Comparison of ENCODE assay signal across 20 cellular contexts in the genomic region with DNA sequence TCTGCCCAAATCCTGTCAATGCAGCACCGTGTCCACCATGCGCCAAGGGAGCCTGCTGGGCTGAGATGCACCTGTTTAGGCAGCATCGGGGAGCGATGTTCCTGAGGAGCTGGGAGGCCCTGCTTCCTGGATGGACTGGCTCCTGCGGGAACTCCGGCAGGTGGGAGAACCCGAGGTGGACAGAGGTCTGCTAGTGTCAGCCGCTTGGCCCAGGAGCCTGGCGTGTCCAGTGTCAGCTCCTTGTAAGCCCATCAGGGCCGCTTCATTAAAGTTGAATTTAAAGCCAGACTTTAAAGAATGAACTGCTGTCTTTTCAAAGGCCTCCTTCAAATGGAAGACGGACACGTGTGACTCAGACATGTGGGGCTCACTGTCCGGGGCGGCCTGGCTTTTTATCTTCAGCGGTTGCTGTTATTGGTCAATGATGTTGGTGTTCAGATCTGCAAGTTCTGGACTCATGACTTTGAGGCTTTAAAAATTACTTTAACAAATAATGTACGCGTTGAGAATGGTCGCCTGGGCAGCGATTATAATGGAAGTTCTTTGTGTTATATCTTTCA.
DNase-seq lines count a peak whose midpoint lies in the region; ATAC-seq, FAIRE-seq and TF ChIP-seq lines count a peak whose summit lies in the region.
"Had no signal": no experiment of that assay in that cellular context is flagged by ENCODE, and none has a peak within 500 bp of the region (broad histone marks: within the 10 kb centered on the region; RNA-seq: fewer than 3 reads in every experiment).

No MANE protein-coding gene starts in this region.

- H3K9me3 ChIP-seq in kidney (ENCODE audit: control insufficient read depth in 1 of 2, low read length in 2 of 2) = no peaks in the 10 kb centered on the region
- H3K9me3 ChIP-seq: A549, HAP-1 had no signal

- no peak overlapping the region for H3K4me3 ChIP-seq in kidney (ENCODE audit: low read length in 2 of 2)
- H3K4me3 ChIP-seq: A549, GM12878, HAP-1 had no signal

- no peak for FAIRE-seq in kidney (lab: Jason Lieb, UNC)
- FAIRE-seq: A549, GM12878, GM19239, H1, HTR-8/SVneo had no signal

- intact Hi-C loops in Right ventricle myocardium superior (cut with DNase I) (no loop called here), cardiac septum (cut with DNase I) (no loop called here), kidney (cut with DNase I) (no loop called here), posterior vena cava (cut with DNase I) (loop anchor here in 1 of 2 donors (5.0 kb wide), 1 partner anchor 93 kb away; no protein-coding TSS in a partner anchor)

- H3K9ac ChIP-seq in kidney (ENCODE audit: low read length in 2 of 2) = no peak overlapping the region

- ATAC-seq in Right ventricle myocardium superior (ENCODE audit: poor library complexity) = no peak
- no peak for ATAC-seq in GM18511 (IDR thresholded peaks at IDR 0.05; ENCODE audit: unreplicated experiment)
- no peak for ATAC-seq in HG03196 (IDR thresholded peaks at IDR 0.05; ENCODE audit: unreplicated experiment)
- ATAC-seq: A549, GM12878 had no signal

- H3K4me1 ChIP-seq in kidney (ENCODE audit: control insufficient read depth in 1 of 2, insufficient read depth in 1 of 2, low read depth in 1 of 2, low read length in 2 of 2) = no peaks in the 10 kb centered on the region
- H3K4me1 ChIP-seq: A549, HAP-1 had no signal

- DNase-seq in Right ventricle myocardium superior (peak; percentile 15), cardiac septum (ENCODE audit: low spot score) (no peak), kidney (peak; percentile 50), posterior vena cava (ENCODE audit: low spot score) (peak; percentile 62), DMS 273 (lab: John Stamatoyannopoulos, UW; ENCODE audit: unreplicated experiment) (no peak)
- DNase-seq: AML-193; CD4-positive, alpha-beta memory T cell; DMS79 treated with DMSO at 0.1 percent for 48 hours; EL; IMR-90 had no signal

- H3K36me3 ChIP-seq in kidney (ENCODE audit: control insufficient read depth in 1 of 2, insufficient read depth in 2 of 2, low read length in 2 of 2) = no peaks in the 10 kb centered on the region
- H3K36me3 ChIP-seq: HAP-1 had no signal

- no peak for TF ChIP-seq CTCF in kidney (IDR thresholded peaks at IDR 0.05; ENCODE audit: borderline replicate concordance, extremely low read depth, insufficient read depth)

- H3K27ac ChIP-seq in kidney (ENCODE audit: low read depth in 2 of 2, low read length in 2 of 2) = no peak overlapping the region
- H3K27ac ChIP-seq: 22Rv1, A549, C4-2B had no signal

Comparison
In these comparisons a context has a peak if more than half of its experiments do, and no peak if none do; other contexts are left out.
1. DNase-seq: peak in Right ventricle myocardium superior (single experiment), kidney (single experiment) and posterior vena cava (single experiment); none in cardiac septum (single experiment) and DMS 273 (single experiment).